28 cellular contexts compared by ENCODE assay signal in genomic region chr2:144274131-144274530, GRCh38.
"Had no signal": no experiment of that assay in that cellular context is flagged by ENCODE, and none has a peak within 500 bp of the region (broad histone marks: within the 10 kb centered on the region; RNA-seq: fewer than 3 reads in every experiment).

No MANE protein-coding gene starts in this region.

- H3K36me3 ChIP-seq: breast epithelium, colonic mucosa, pancreas, prostate gland, upper lobe of left lung had no signal

- H3K4me3 ChIP-seq: breast epithelium, colonic mucosa, dorsolateral prefrontal cortex, pancreas, prostate gland, smooth muscle cell, upper lobe of left lung had no signal

- DNase-seq: activated CD4-positive, alpha-beta T cell treated with anti-CD3 and anti-CD28 coated beads for 4 hours; activated CD4-positive, alpha-beta T cell treated with anti-CD3 and anti-CD28 coated beads, Interleukin-2, amount 50 U/mL, for 4 hours; activated naive CD4-positive, alpha-beta T cell; activated T-cell treated with anti-CD3 and anti-CD28 coated beads for 4 hours; activated T-cell treated with anti-CD3 and anti-CD28 coated beads, Interleukin-2, amount 50 U/mL, for 72 hours; cerebellar nuclear complex; colonic mucosa; dorsolateral prefrontal cortex; effector memory CD4-positive, alpha-beta T cell; foreskin melanocyte; islet precursor cell; left colon; mammary epithelial cell; midbrain; naive thymus-derived CD4-positive, alpha-beta T cell; nucleus accumbens; pancreas; stimulated activated CD4-positive, alpha-beta T cell treated with anti-CD3 and anti-CD28 coated beads, Interleukin-1b, Interleukin-23, amount 100 ng/mL, for 48 hours; stimulated activated CD4-positive, alpha-beta T cell treated with anti-CD3 and anti-CD28 coated beads, Interleukin-4, amount 100 ng/mL, for 4 hours; stimulated activated CD8-positive, alpha-beta memory T cell treated with anti-CD3 and anti-CD28 coated beads, Interleukin-4, amount 100 ng/mL, for 48 hours; stimulated activated naive CD8-positive, alpha-beta T cell treated with anti-CD3 and anti-CD28 coated beads, Interleukin-15, amount 100 ng/mL, for 72 hours; substantia nigra; T-helper 9 cell; upper lobe of left lung had no signal

- H3K27me3 ChIP-seq: breast epithelium, colonic mucosa, dorsolateral prefrontal cortex, pancreas, upper lobe of left lung had no signal

- H3K4me2 ChIP-seq: smooth muscle cell had no signal

- H3K4me1 ChIP-seq: breast epithelium, colonic mucosa, pancreas, prostate gland had no signal

- H3K27ac ChIP-seq: breast epithelium, colonic mucosa, dorsolateral prefrontal cortex, pancreas, prostate gland, upper lobe of left lung, VCaP had no signal
